ENCODE assay signal across 20 cellular contexts in the genomic region with DNA sequence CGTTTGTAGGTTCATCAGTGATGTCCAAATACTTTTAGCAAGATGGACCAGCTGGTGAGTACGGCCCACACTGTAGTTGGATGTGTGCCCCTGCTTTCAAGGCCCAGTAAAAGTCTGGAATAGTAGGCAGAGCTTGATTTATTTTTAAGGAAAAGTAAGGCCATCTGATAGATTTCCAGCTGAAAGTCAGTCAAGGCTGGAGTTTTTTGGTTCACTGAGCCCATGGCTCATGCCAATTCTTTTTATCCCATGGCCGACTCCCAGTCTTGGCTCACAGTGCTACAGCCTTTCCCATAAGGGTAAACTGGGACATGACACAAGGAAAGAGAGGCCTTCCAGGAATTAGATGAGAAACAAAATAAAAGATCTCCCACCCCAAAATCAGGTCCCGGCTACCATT. TPM values are rescaled to one million over a fixed set of nuclear protein-coding genes. Genes with fewer than 3 reads are reported as not detected.
DNase-seq lines count a peak whose midpoint lies in the region; ATAC-seq and TF ChIP-seq lines count a peak whose summit lies in the region.
"Had no signal": no experiment of that assay in that cellular context is flagged by ENCODE, and none has a peak within 500 bp of the region (broad histone marks: within the 10 kb centered on the region; RNA-seq: fewer than 3 reads in every experiment).

No MANE protein-coding gene starts in this region.

- no peaks in the 10 kb centered on the region for H3K36me3 Mint-ChIP-seq in activated CD4-positive, alpha-beta T cell treated with anti-CD3 and anti-CD28 coated beads for 36 hours (ENCODE audit: low read depth)
- H3K36me3 Mint-ChIP-seq: activated naive CD4-positive, alpha-beta T cell treated with anti-CD3 and anti-CD28 coated beads, Interleukin-2, amount 10 ng/mL, durations not matched to agents 7 days and 5 days had no signal

- H3K4me3 Mint-ChIP-seq in activated CD4-positive, alpha-beta T cell treated with anti-CD3 and anti-CD28 coated beads for 36 hours, result no peak overlapping the region
- H3K4me3 Mint-ChIP-seq: activated CD4-positive, alpha-beta memory T cell treated with anti-CD3 and anti-CD28 coated beads, Interleukin-2, amount 10 ng/mL, durations not matched to agents 7 days and 5 days; activated naive CD4-positive, alpha-beta T cell treated with anti-CD3 and anti-CD28 coated beads, Interleukin-2, amount 10 ng/mL, durations not matched to agents 7 days and 5 days; activated T-cell treated with anti-CD3 and anti-CD28 coated beads, Interleukin-2, amount 50 U/mL, for 24 hours had no signal

- H3K9me3 ChIP-seq in right atrium auricular region, result no peaks in the 10 kb centered on the region
- H3K9me3 ChIP-seq in psoas muscle, result no peaks in the 10 kb centered on the region
- no peaks in the 10 kb centered on the region for H3K9me3 ChIP-seq in HAP-1
- H3K9me3 ChIP-seq: mucosa of descending colon, SJSA1 had no signal

- H3K4me1 Mint-ChIP-seq in activated CD4-positive, alpha-beta T cell treated with anti-CD3 and anti-CD28 coated beads for 36 hours, result peaks cover 6% of the 10 kb centered on the region
- H3K4me1 Mint-ChIP-seq: activated naive CD4-positive, alpha-beta T cell treated with anti-CD3 and anti-CD28 coated beads, Interleukin-2, amount 10 ng/mL, durations not matched to agents 7 days and 5 days had no signal

- TF ChIP-seq CTCF in right atrium auricular region (IDR thresholded peaks at IDR 0.05) (no peak), psoas muscle (IDR thresholded peaks at IDR 0.05) (no peak)

- H3K9me3 Mint-ChIP-seq in activated CD4-positive, alpha-beta T cell treated with anti-CD3 and anti-CD28 coated beads for 36 hours (ENCODE audit: low read depth), result no peaks in the 10 kb centered on the region
- H3K9me3 Mint-ChIP-seq: activated CD4-positive, alpha-beta memory T cell treated with anti-CD3 and anti-CD28 coated beads, Interleukin-2, amount 10 ng/mL, durations not matched to agents 7 days and 5 days; activated naive CD4-positive, alpha-beta T cell treated with anti-CD3 and anti-CD28 coated beads, Interleukin-2, amount 10 ng/mL, durations not matched to agents 7 days and 5 days; activated T-cell treated with anti-CD3 and anti-CD28 coated beads, Interleukin-2, amount 50 U/mL, for 24 hours had no signal

- H3K27ac ChIP-seq in right atrium auricular region, result peak overlapping the region in 1 of 2 donors; percentile 49
- H3K27ac ChIP-seq in psoas muscle, result no peak overlapping the region
- H3K27ac ChIP-seq: C4-2B, SJSA1 had no signal

- H3K4me1 ChIP-seq in right atrium auricular region (no peaks in the 10 kb centered on the region), psoas muscle (no peaks in the 10 kb centered on the region), HAP-1 (peaks cover 8% of the 10 kb centered on the region)

- CTCF ChIA-PET in activated CD4-positive, alpha-beta T cell treated with anti-CD3 and anti-CD28 coated beads for 36 hours (lab: Charles Lee), result interaction anchor here (1.6 kb wide), 1 partner anchor 45 kb away, joined by 4 read pairs; no protein-coding TSS in a partner anchor

- H3K36me3 ChIP-seq in right atrium auricular region, result peaks cover 7% of the 10 kb centered on the region
- no peaks in the 10 kb centered on the region for H3K36me3 ChIP-seq in psoas muscle (ENCODE audit: insufficient read depth in 1 of 2, low read depth in 1 of 2)
- no peaks in the 10 kb centered on the region for H3K36me3 ChIP-seq in H7 (replicated peaks; ENCODE audit: control insufficient read depth, insufficient read depth, low read length)
- H3K36me3 ChIP-seq in HAP-1 (replicated peaks), result no peaks in the 10 kb centered on the region

- DNase-seq in Right ventricle myocardium superior, result peak; percentile 54
- DNase-seq in right atrium auricular region (ENCODE audit: low spot score), result no peak
- DNase-seq in left ventricle myocardium superior, result peak; percentile 56
- DNase-seq in psoas muscle, result peak; percentile 43 to 57
- no peak for DNase-seq in H7
- no peak for DNase-seq in H4 (ENCODE audit: low spot score)
- no peak for DNase-seq in HAP-1 (ENCODE audit: low spot score in 2 of 2)
- no peak for DNase-seq in activated CD4-positive, alpha-beta T cell treated with anti-CD3 and anti-CD28 coated beads for 36 hours
- DNase-seq: activated CD4-positive, alpha-beta memory T cell treated with anti-CD3 and anti-CD28 coated beads, Interleukin-2, amount 10 ng/mL, durations not matched to agents 7 days and 5 days; activated naive CD4-positive, alpha-beta T cell treated with anti-CD3 and anti-CD28 coated beads, Interleukin-2, amount 10 ng/mL, durations not matched to agents 7 days and 5 days; activated T-cell treated with anti-CD3 and anti-CD28 coated beads, Interleukin-2, amount 50 U/mL, for 24 hours; foreskin fibroblast; mucosa of descending colon; PC-3; stimulated activated CD4-positive, alpha-beta T cell treated with anti-CD3 and anti-CD28 coated beads, Interleukin-1b, Interleukin-23, amount 100 ng/mL, for 48 hours; stimulated activated naive CD4-positive, alpha-beta T cell treated with Interleukin-2 at 50 U/mL for 16 hours; T-helper 2 cell had no signal

- ATAC-seq in Right ventricle myocardium superior (ENCODE audit: poor library complexity) (peak; percentile 78), left ventricle myocardium superior (peak; percentile 81), psoas muscle (peak in 3 of 4 donors; percentile 32 to 54 (median 38))
- ATAC-seq in activated CD4-positive, alpha-beta T cell treated with anti-CD3 and anti-CD28 coated beads for 36 hours, result no peak
- ATAC-seq: HepG2, mucosa of descending colon, PC-3 had no signal

- H3K4me3 ChIP-seq in right atrium auricular region (no peak overlapping the region), psoas muscle (no peak overlapping the region), H7 (ENCODE audit: insufficient read depth, low read depth, low read length) (no peak overlapping the region), HAP-1 (no peak overlapping the region)
- H3K4me3 ChIP-seq: mucosa of descending colon, SJSA1 had no signal

- intact Hi-C loops in Right ventricle myocardium superior (cut with DNase I), result no loop called here
- intact Hi-C loops in left ventricle myocardium superior (cut with micrococcal nuclease), result no loop called here
- intact Hi-C loops in psoas muscle (cut with DNase I), result no loop called here
- intact Hi-C loops in activated CD4-positive, alpha-beta T cell treated with anti-CD3 and anti-CD28 coated beads for 36 hours (cut with DNase I, micrococcal nuclease), result no loop called here

- H3K27me3 ChIP-seq in right atrium auricular region, result no peaks in the 10 kb centered on the region
- H3K27me3 ChIP-seq in psoas muscle (ENCODE audit: insufficient read depth in 3 of 3, low read length in 2 of 3), result no peaks in the 10 kb centered on the region
- H3K27me3 ChIP-seq in H7 (ENCODE audit: control insufficient read depth, insufficient read depth, low read length), result no peaks in the 10 kb centered on the region
- H3K27me3 ChIP-seq in HAP-1 (ENCODE audit: low read depth), result no peaks in the 10 kb centered on the region
- H3K27me3 ChIP-seq: SJSA1 had no signal

- POLR2A ChIA-PET in activated CD4-positive, alpha-beta T cell treated with anti-CD3 and anti-CD28 coated beads for 36 hours (lab: Charles Lee), result no interaction called here

- in situ Hi-C loops in HAP-1 (cut with MboI; ENCODE audit: low sequenced_read_pairs), result loop anchor here (25.0 kb wide), 1 partner anchor 660 kb away; no protein-coding TSS in a partner anchor

- H3K27ac Mint-ChIP-seq in activated CD4-positive, alpha-beta T cell treated with anti-CD3 and anti-CD28 coated beads for 36 hours, result no peak overlapping the region
- H3K27ac Mint-ChIP-seq: activated CD4-positive, alpha-beta memory T cell treated with anti-CD3 and anti-CD28 coated beads, Interleukin-2, amount 10 ng/mL, durations not matched to agents 7 days and 5 days; activated naive CD4-positive, alpha-beta T cell treated with anti-CD3 and anti-CD28 coated beads, Interleukin-2, amount 10 ng/mL, durations not matched to agents 7 days and 5 days; activated T-cell treated with anti-CD3 and anti-CD28 coated beads, Interleukin-2, amount 50 U/mL, for 24 hours had no signal

- 31 to 61% (median 41%) methylated on average over 4 of the region's 4 CpGs for WGBS in psoas muscle, 3 donors

- peaks cover 4% of the 10 kb centered on the region for H3K27me3 Mint-ChIP-seq in activated CD4-positive, alpha-beta T cell treated with anti-CD3 and anti-CD28 coated beads for 36 hours

RNA-seq across cellular contexts. Expression of gene CCDC80, which starts 13.5 kb away (rescaled TPM):
- total RNA-seq in Right ventricle myocardium superior (54.0 TPM), right atrium auricular region (100 to 1,000 TPM in 1 of 2 donors, 10 to 100 TPM in 1; 94.4 to 206 TPM), left ventricle myocardium superior (80.0 TPM), psoas muscle (10 to 100 TPM; 12.2 to 53.5 (median 22.5) TPM)
- polyA plus RNA-seq in psoas muscle, result 1 to 10 TPM; 1.3 to 4.6 (median 4.2) TPM
- 17.2 and 19.1 TPM in 2 replicates for total RNA-seq in H7 (2014; rRNA removed; shearing (Covaris generic))
- total RNA-seq in H4 (2014; rRNA removed; shearing (Covaris generic)), result 31.7 and 61.0 TPM in 2 replicates
- total RNA-seq in activated CD4-positive, alpha-beta T cell treated with anti-CD3 and anti-CD28 coated beads for 36 hours, result not detected
- total RNA-seq: HepG2 had no signal
- polyA plus RNA-seq: HepG2 had no signal

Comparison
In these comparisons a context has a peak if more than half of its experiments do, and no peak if none do; other contexts are left out.
1. DNase-seq: peak in Right ventricle myocardium superior (single experiment), left ventricle myocardium superior (single experiment) and psoas muscle (2 of 2); none in right atrium auricular region (single experiment), H7 (single experiment), H4 (single experiment), HAP-1 (0 of 2) and activated CD4-positive, alpha-beta T cell treated with anti-CD3 and anti-CD28 coated beads for 36 hours (single experiment).
2. RNA of gene CCDC80, which starts 13.5 kb away (total RNA-seq): 94.4 to 206 TPM in right atrium auricular region, 80.0 TPM in left ventricle myocardium superior (single experiment), 54.0 TPM in Right ventricle myocardium superior (single experiment), 12.2 to 53.5 TPM in psoas muscle, 31.7 to 61.0 TPM in H4 and 17.2 to 19.1 TPM in H7; not detected in activated CD4-positive, alpha-beta T cell treated with anti-CD3 and anti-CD28 coated beads for 36 hours; every median in the first group is over 10 times any median in the second.